Comparison of ENCODE assay signal across 16 cellular contexts in the genomic region with DNA sequence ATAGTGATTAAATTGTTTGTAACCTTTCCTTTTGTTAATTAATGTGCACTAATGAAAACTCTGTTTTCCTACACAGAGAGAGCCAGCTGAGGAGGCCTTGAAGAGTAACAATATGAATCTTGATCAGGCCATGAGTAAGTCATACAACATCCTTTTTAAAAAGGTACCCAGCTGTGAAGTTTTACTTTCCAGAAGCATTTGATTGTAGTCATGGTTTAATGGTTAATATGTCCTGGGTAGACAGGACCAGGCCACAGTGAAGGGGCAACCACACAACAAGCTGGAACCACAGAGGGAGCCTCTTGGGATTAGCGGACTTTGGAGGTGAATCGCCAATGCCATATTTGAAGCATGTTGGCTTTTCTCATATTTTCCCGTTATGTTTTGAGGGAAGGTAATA. TPM values are rescaled to one million over a fixed set of nuclear protein-coding genes. Genes with fewer than 3 reads are reported as not detected.
DNase-seq lines count a peak whose midpoint lies in the region; ATAC-seq and TF ChIP-seq lines count a peak whose summit lies in the region.
"Had no signal": no experiment of that assay in that cellular context is flagged by ENCODE, and none has a peak within 500 bp of the region (broad histone marks: within the 10 kb centered on the region; RNA-seq: fewer than 3 reads in every experiment).

No MANE protein-coding gene starts in this region.

- no peaks in the 10 kb centered on the region for H3K4me1 Mint-ChIP-seq in activated naive CD4-positive, alpha-beta T cell treated with anti-CD3 and anti-CD28 coated beads, Interleukin-2, amount 50 U/mL, for 24 hours
- no peaks in the 10 kb centered on the region for H3K4me1 Mint-ChIP-seq in activated naive CD4-positive, alpha-beta T cell treated with anti-CD3 and anti-CD28 coated beads for 36 hours (ENCODE audit: low read depth)
- H3K4me1 Mint-ChIP-seq: CD4-positive, alpha-beta memory T cell had no signal

- H3K36me3 Mint-ChIP-seq in activated naive CD4-positive, alpha-beta T cell treated with anti-CD3 and anti-CD28 coated beads, Interleukin-2, amount 50 U/mL, for 24 hours = peaks cover 6% of the 10 kb centered on the region
- peaks cover 18% of the 10 kb centered on the region for H3K36me3 Mint-ChIP-seq in activated naive CD4-positive, alpha-beta T cell treated with anti-CD3 and anti-CD28 coated beads for 36 hours (ENCODE audit: low read depth)

- no peak overlapping the region for H3K18ac ChIP-seq in mesenchymal stem cell (ENCODE audit: low read depth in 1 of 2, low read length in 2 of 2)

- H3K4me1 ChIP-seq in mesenchymal stem cell (ENCODE audit: control insufficient read depth, insufficient read depth, low read depth, low read length) = peaks cover 7% of the 10 kb centered on the region
- H3K4me1 ChIP-seq: BE2C, Caco-2 had no signal

- no peak overlapping the region for H3K4ac ChIP-seq in mesenchymal stem cell (ENCODE audit: low read depth in 1 of 2, low read length in 2 of 2)

- TF ChIP-seq CTCF in epithelial cell of proximal tubule (conservative IDR thresholded peaks at IDR 0.05; ENCODE audit: low read depth, low read length) = no peak

- H3K9me3 ChIP-seq in mesenchymal stem cell (ENCODE audit: control insufficient read depth, low read length) = no peaks in the 10 kb centered on the region
- H3K9me3 ChIP-seq: BE2C, Caco-2 had no signal

- H3K4me2 ChIP-seq in mesenchymal stem cell (ENCODE audit: low read length, poor library complexity, severe bottlenecking) = no peak overlapping the region

- no peak overlapping the region for H2AFZ ChIP-seq in mesenchymal stem cell (ENCODE audit: low read depth, low read length)

- intact Hi-C loops in activated naive CD4-positive, alpha-beta T cell treated with anti-CD3 and anti-CD28 coated beads for 36 hours (cut with micrococcal nuclease) = no loop called here
- intact Hi-C loops in left colon (cut with DNase I, micrococcal nuclease) = no loop called here

- no peaks in the 10 kb centered on the region for H3K27me3 Mint-ChIP-seq in activated naive CD4-positive, alpha-beta T cell treated with anti-CD3 and anti-CD28 coated beads, Interleukin-2, amount 50 U/mL, for 24 hours
- H3K27me3 Mint-ChIP-seq in activated naive CD4-positive, alpha-beta T cell treated with anti-CD3 and anti-CD28 coated beads for 36 hours (ENCODE audit: low read depth) = no peaks in the 10 kb centered on the region
- H3K27me3 Mint-ChIP-seq: CD4-positive, alpha-beta memory T cell had no signal

- H3K9me3 Mint-ChIP-seq in activated naive CD4-positive, alpha-beta T cell treated with anti-CD3 and anti-CD28 coated beads, Interleukin-2, amount 50 U/mL, for 24 hours = no peaks in the 10 kb centered on the region
- H3K9me3 Mint-ChIP-seq in activated naive CD4-positive, alpha-beta T cell treated with anti-CD3 and anti-CD28 coated beads for 36 hours = no peaks in the 10 kb centered on the region
- H3K9me3 Mint-ChIP-seq: CD4-positive, alpha-beta memory T cell; HFFc6 had no signal

- H3K79me1 ChIP-seq in mesenchymal stem cell (replicated peaks; ENCODE audit: low read length, poor library complexity, severe bottlenecking) = no peaks in the 10 kb centered on the region

- H3K23ac ChIP-seq in mesenchymal stem cell (ENCODE audit: low read length in 2 of 2) = no peak overlapping the region

- H4K8ac ChIP-seq in mesenchymal stem cell (ENCODE audit: low read length) = no peak overlapping the region

- H2BK15ac ChIP-seq in mesenchymal stem cell (ENCODE audit: low read depth, poor library complexity, severe bottlenecking) = no peak overlapping the region

- peak overlapping the region; percentile 23 for H3K27ac Mint-ChIP-seq in activated naive CD4-positive, alpha-beta T cell treated with anti-CD3 and anti-CD28 coated beads, Interleukin-2, amount 50 U/mL, for 24 hours
- H3K27ac Mint-ChIP-seq in activated naive CD4-positive, alpha-beta T cell treated with anti-CD3 and anti-CD28 coated beads for 36 hours = no peak overlapping the region
- H3K27ac Mint-ChIP-seq: HFFc6 had no signal

- H2BK120ac ChIP-seq in mesenchymal stem cell (ENCODE audit: low read depth, low read length) = no peak overlapping the region

- H3K27ac ChIP-seq in mesenchymal stem cell (ENCODE audit: low read length, poor library complexity, severe bottlenecking) = peak overlapping the region; percentile 79
- H3K27ac ChIP-seq: C4-2B had no signal

- ATAC-seq in left colon = no peak

- no peak overlapping the region for H2AK5ac ChIP-seq in mesenchymal stem cell (ENCODE audit: low read length, severe bottlenecking)

- H2BK5ac ChIP-seq in mesenchymal stem cell (ENCODE audit: low read depth, low read length, poor library complexity, severe bottlenecking) = no peak overlapping the region

- no peak overlapping the region for H3K4me3 ChIP-seq in epithelial cell of proximal tubule (ENCODE audit: low read depth, low read length)
- H3K4me3 ChIP-seq in mesenchymal stem cell (ENCODE audit: insufficient read depth in 1 of 2, low read depth in 1 of 2, low read length in 2 of 2) = no peak overlapping the region

- CTCF ChIA-PET in activated naive CD4-positive, alpha-beta T cell treated with anti-CD3 and anti-CD28 coated beads for 36 hours (lab: Charles Lee) = no interaction called here

- DNase-seq in activated naive CD4-positive, alpha-beta T cell treated with anti-CD3 and anti-CD28 coated beads for 36 hours = no peak
- peak; percentile 13 for DNase-seq in epithelial cell of proximal tubule (ENCODE audit: low read depth)
- DNase-seq in mesenchymal stem cell = no peak
- no peak for DNase-seq in NCI-H1092 (lab: John Stamatoyannopoulos, UW)
- DNase-seq in GM19240 (ENCODE audit: insufficient read length, low spot score) = no peak
- no peak for DNase-seq in left colon
- DNase-seq: 8988T; BE2C; Caco-2; CD4-positive, alpha-beta memory T cell; DND-41; GF-D8; HCEC 1CT; HFFc6 had no signal

- no peak overlapping the region for H3K14ac ChIP-seq in mesenchymal stem cell (ENCODE audit: low read length in 2 of 2)

- H3K4me3 Mint-ChIP-seq in activated naive CD4-positive, alpha-beta T cell treated with anti-CD3 and anti-CD28 coated beads, Interleukin-2, amount 50 U/mL, for 24 hours = no peak overlapping the region
- no peak overlapping the region for H3K4me3 Mint-ChIP-seq in activated naive CD4-positive, alpha-beta T cell treated with anti-CD3 and anti-CD28 coated beads for 36 hours
- H3K4me3 Mint-ChIP-seq: CD4-positive, alpha-beta memory T cell; HFFc6 had no signal

- WGBS in mesenchymal stem cell = 98% methylated on average over 3 of the region's 3 CpGs

- H3K36me3 ChIP-seq in mesenchymal stem cell (ENCODE audit: control insufficient read depth in 1 of 2, insufficient read depth in 2 of 2, low read depth in 1 of 2, low read length in 2 of 2) = peaks cover 26 to 79% of the 10 kb centered on the region in 2 experiments

- no peak overlapping the region for H2BK12ac ChIP-seq in mesenchymal stem cell (ENCODE audit: low read length in 2 of 2)

- no peak overlapping the region for H4K91ac ChIP-seq in mesenchymal stem cell (ENCODE audit: low read length)

- no peak overlapping the region for H3K9ac ChIP-seq in mesenchymal stem cell (ENCODE audit: low read length)

- no peaks in the 10 kb centered on the region for H3K27me3 ChIP-seq in mesenchymal stem cell (ENCODE audit: control insufficient read depth in 1 of 2, insufficient read depth in 1 of 2, low read length in 2 of 2)
- H3K27me3 ChIP-seq: BE2C had no signal

RNA-seq across cellular contexts. Expression of a gene that starts 55.6 kb away (rescaled TPM):
- 10 to 100 TPM; 79.0 to 85.6 TPM for total RNA-seq in activated naive CD4-positive, alpha-beta T cell treated with anti-CD3 and anti-CD28 coated beads for 36 hours
- 38.4 and 52.1 TPM in 2 replicates for total RNA-seq in epithelial cell of proximal tubule
- polyA plus RNA-seq in mesenchymal stem cell (2013, experiment 1 of 2) = 47.9 TPM
- 44.7 TPM for polyA plus RNA-seq in mesenchymal stem cell (2013, experiment 2 of 2)
- 100 to 1,000 TPM in 1 of 2 donors, 10 to 100 TPM in 1; 83.5 to 119 TPM for total RNA-seq in left colon

RNA-seq across cellular contexts. Expression of a gene that starts 57.6 kb away (rescaled TPM):
- 100 to 1,000 TPM; 105 to 110 TPM for total RNA-seq in activated naive CD4-positive, alpha-beta T cell treated with anti-CD3 and anti-CD28 coated beads for 36 hours
- total RNA-seq in epithelial cell of proximal tubule = 1.2 TPM in 2 replicates
- polyA plus RNA-seq in mesenchymal stem cell (2013, experiment 1 of 2) = 0.86 TPM
- polyA plus RNA-seq in mesenchymal stem cell (2013, experiment 2 of 2) = 0.36 TPM
- 1 to 10 TPM; 3.4 to 8.8 TPM for total RNA-seq in left colon
- total RNA-seq: Caco-2, HFFc6 had no signal

Comparison
In these comparisons a context has a peak if more than half of its experiments do, and no peak if none do; other contexts are left out.
1. RNA of a gene that starts 57.6 kb away (total RNA-seq): 105 to 110 TPM in activated naive CD4-positive, alpha-beta T cell treated with anti-CD3 and anti-CD28 coated beads for 36 hours; 3.4 to 8.8 TPM in left colon and 1.2 TPM in epithelial cell of proximal tubule; every median in the first group is over 10 times any median in the second.